Comparison of ENCODE assay signal across 18 cellular contexts in genomic region chr17:35773674-35774425, GRCh38. TPM values are rescaled to one million over a fixed set of nuclear protein-coding genes. Genes with fewer than 3 reads are reported as not detected.
DNase-seq lines count a peak whose midpoint lies in the region; ATAC-seq, FAIRE-seq and TF ChIP-seq lines count a peak whose summit lies in the region.
"Had no signal": no experiment of that assay in that cellular context is flagged by ENCODE, and none has a peak within 500 bp of the region (broad histone marks: within the 10 kb centered on the region; RNA-seq: fewer than 3 reads in every experiment).

No MANE protein-coding gene starts in this region.

- no TSS peak for BruUV-seq in HepG2 (replicated peaks; lab: Mats Ljungman, UMichigan)

- no peaks in the 10 kb centered on the region for H3K9me3 Mint-ChIP-seq in progenitor cell of endocrine pancreas (ENCODE audit: low read depth)
- H3K9me3 Mint-ChIP-seq: activated T-cell treated with anti-CD3 and anti-CD28 coated beads, Interleukin-2, amount 50 U/mL, for 72 hours had no signal

- DNase-seq in HepG2 (ENCODE audit: low spot score) (no peak), right lobe of liver (no peak), left lung (peak in 1 of 2 donors; percentile 77), progenitor cell of endocrine pancreas (ENCODE audit: low spot score, unreplicated experiment) (no peak), GM10248 (ENCODE audit: extremely low spot score) (no peak), cerebellar cortex (ENCODE audit: low spot score) (no peak)
- DNase-seq in activated CD4-positive, alpha-beta T cell treated with anti-CD3 and anti-CD28 coated beads for 1 hour, result no peak
- DNase-seq: activated CD4-positive, alpha-beta T cell treated with anti-CD3 and anti-CD28 coated beads for 48 hours; activated T-cell treated with anti-CD3 and anti-CD28 coated beads, Interleukin-2, amount 50 U/mL, for 72 hours; NCI-H1105; NCI-H446 treated with DMSO at 0.1 percent for 48 hours; OCI-M1; T-helper 1 cell had no signal

- H3K9ac ChIP-seq in HepG2 (ENCODE audit: insufficient read depth, low read depth, low read length), result no peak overlapping the region

- H3K79me2 ChIP-seq in HepG2 (ENCODE audit: insufficient read depth, low read length), result no peaks in the 10 kb centered on the region

- TF ChIP-seq POLR2A in HepG2 (IDR thresholded peaks at IDR 0.05; ENCODE audit: insufficient read depth in 1 of 2, low read depth in 2 of 2, low read length in 2 of 2) (no peak), right lobe of liver (IDR thresholded peaks at IDR 0.05) (no peak)

- H3K9me3 ChIP-seq in HepG2 (ENCODE audit: low read length) (no peaks in the 10 kb centered on the region), right lobe of liver (no peaks in the 10 kb centered on the region), left lung (no peaks in the 10 kb centered on the region)
- H3K9me3 ChIP-seq: heart left ventricle had no signal

- H3K36me3 ChIP-seq in HepG2 (replicated peaks in 1 of 2; ENCODE audit: control insufficient read depth in 1 of 2, insufficient read depth in 2 of 2, low read length in 2 of 2), result no peaks in the 10 kb centered on the region
- no peaks in the 10 kb centered on the region for H3K36me3 ChIP-seq in right lobe of liver
- H3K36me3 ChIP-seq in left lung, result no peaks in the 10 kb centered on the region
- H3K36me3 ChIP-seq: heart left ventricle had no signal

- POLR2A ChIA-PET in HepG2 (lab: Yijun Ruan, JAX) (no interaction called here), GM10248 (lab: Yijun Ruan, JAX) (no interaction called here)

- CTCF ChIA-PET in HepG2 (lab: Yijun Ruan, JAX; ENCODE audit: low intra/inter-chr PET ratio, low total read pairs) (no interaction called here), GM10248 (lab: Yijun Ruan, JAX) (interaction anchor here (1.7 to 3.7 kb wide), 2 partner anchors 10 to 27 kb away, joined by 4 to 18 read pairs; no protein-coding TSS in a partner anchor)

- H3K4me3 ChIP-seq in HepG2 (replicated peaks in 1 of 3; ENCODE audit: insufficient read depth in 1 of 3, low read depth in 2 of 3, low read length in 3 of 3) (no peak overlapping the region), right lobe of liver (no peak overlapping the region), left lung (no peak overlapping the region)
- H3K4me3 ChIP-seq: heart left ventricle had no signal

- no peak overlapping the region for H3K4me3 Mint-ChIP-seq in progenitor cell of endocrine pancreas (ENCODE audit: low read depth)
- H3K4me3 Mint-ChIP-seq: activated T-cell treated with anti-CD3 and anti-CD28 coated beads, Interleukin-2, amount 50 U/mL, for 72 hours had no signal

- in situ Hi-C loops in HepG2 (cut with HindIII; ENCODE audit: extremely low pct_ligation_motif_present, low pct_unique_long_range_greater_than_20kb), result no loop called here

- no peak overlapping the region for H2AFZ ChIP-seq in HepG2 (ENCODE audit: low read length)

- TF ChIP-seq EP300 in HepG2 (IDR thresholded peaks at IDR 0.05; ENCODE audit: low read depth in 2 of 2, low read length in 2 of 2) (no peak), HepG2 (CRISPR knock-in tag; IDR thresholded peaks at IDR 0.05; ENCODE audit: borderline replicate concordance) (no peak)

- H4K20me1 ChIP-seq in HepG2 (ENCODE audit: insufficient read depth, low read length), result no peaks in the 10 kb centered on the region

- no peak overlapping the region for H3K27ac ChIP-seq in HepG2 (ENCODE audit: extremely low read length, insufficient read depth, low read length)
- no peak overlapping the region for H3K27ac ChIP-seq in right lobe of liver
- H3K27ac ChIP-seq in left lung, result peak overlapping the region; percentile 61 to 81

- no peak for FAIRE-seq in HepG2 (lab: Jason Lieb, UNC)
- FAIRE-seq: D721Med, endometrium had no signal

- intact Hi-C loops in HepG2 (cut with micrococcal nuclease; ENCODE audit: unreplicated experiment), result no loop called here
- intact Hi-C loops in right lobe of liver (cut with DNase I), result no loop called here
- intact Hi-C loops in left lung (cut with DNase I), result no loop called here

- peaks cover 22% of the 10 kb centered on the region for H3K27me3 Mint-ChIP-seq in progenitor cell of endocrine pancreas

- H3K27ac Mint-ChIP-seq in progenitor cell of endocrine pancreas, result peak overlapping the region; percentile 80
- H3K27ac Mint-ChIP-seq: activated T-cell treated with anti-CD3 and anti-CD28 coated beads, Interleukin-2, amount 50 U/mL, for 72 hours had no signal

- no peak overlapping the region for H3K4me2 ChIP-seq in HepG2 (ENCODE audit: low read depth, low read length)

- ATAC-seq in HepG2 (peak; percentile 30), right lobe of liver (no peak), left lung (peak; percentile 86), HG02759 (IDR thresholded peaks at IDR 0.05; ENCODE audit: unreplicated experiment) (no peak)
- ATAC-seq: activated T-cell treated with anti-CD3 and anti-CD28 coated beads, Interleukin-2, amount 50 U/mL, for 72 hours had no signal

- no peaks in the 10 kb centered on the region for H3K36me3 Mint-ChIP-seq in progenitor cell of endocrine pancreas (ENCODE audit: insufficient read depth)

- TF ChIP-seq RAD21 in HepG2 (CRISPR knock-in tag; IDR thresholded peaks at IDR 0.05), result no peak

- H3K4me1 Mint-ChIP-seq in progenitor cell of endocrine pancreas (ENCODE audit: low read depth), result peaks cover 2% of the 10 kb centered on the region

- H3K27me3 ChIP-seq in HepG2 (ENCODE audit: control insufficient read depth in 1 of 2, insufficient read depth in 2 of 2, low read length in 2 of 2) (peaks cover 1 to 51% of the 10 kb centered on the region in 2 experiments; a peak in 3 of 5 replicates), right lobe of liver (no peaks in the 10 kb centered on the region), left lung (no peaks in the 10 kb centered on the region)
- H3K27me3 ChIP-seq: heart left ventricle had no signal

- WGBS in HepG2 (ENCODE audit: low lambda C conversion rate), result 10% methylated on average over 3 of the region's 10 CpGs
- 55% methylated on average over 3 of the region's 10 CpGs for WGBS in right lobe of liver (ENCODE audit: insufficient coverage, low coverage, low lambda C conversion rate, missing lambda C conversion rate)

- TF ChIP-seq CTCF in HepG2 (CRISPR knock-in tag; IDR thresholded peaks at IDR 0.05) (no peak), right lobe of liver (IDR thresholded peaks at IDR 0.05) (no peak), left lung (IDR thresholded peaks at IDR 0.05) (no peak), progenitor cell of endocrine pancreas (IDR thresholded peaks at IDR 0.05; ENCODE audit: unreplicated experiment) (no peak), GM10248 (IDR thresholded peaks at IDR 0.05; ENCODE audit: control extremely low read depth, extremely low read depth, low read depth, missing control alignments) (no peak)

- H3K4me1 ChIP-seq in HepG2 (ENCODE audit: insufficient read depth, low read length) (no peaks in the 10 kb centered on the region), right lobe of liver (peaks cover 0 to 11% (median 5%) of the 10 kb centered on the region in 4 donors), left lung (peaks cover 39 to 52% of the 10 kb centered on the region in 2 donors)

RNA-seq across cellular contexts. Expression of gene C17orf50, which starts 13.2 kb away (rescaled TPM):
- total RNA-seq in HepG2 (2016; rRNA removed; fragmentation: Illumina TruSeq; extraction: Trizol) (not detected in 2 replicates), right lobe of liver (not detected), left lung (not detected), progenitor cell of endocrine pancreas (not detected in 2 replicates)
- not detected in 2 replicates for total RNA-seq in HepG2 (2016; cell fraction: cytosol; rRNA removed; fragmentation: Illumina TruSeq; extraction: Trizol; ENCODE audit: low read depth)
- not detected in 2 replicates for total RNA-seq in HepG2 (2016; cell fraction: insoluble cytoplasmic fraction; rRNA removed; fragmentation: Illumina TruSeq; extraction: Trizol)
- total RNA-seq in HepG2 (2016; cell fraction: membrane; rRNA removed; fragmentation: Illumina TruSeq; extraction: Trizol), result not detected in 2 replicates
- not detected in 2 replicates for total RNA-seq in HepG2 (2016; cell fraction: nucleus; rRNA removed; fragmentation: Illumina TruSeq; extraction: Trizol)
- polyA plus RNA-seq in HepG2 (2011; rRNA removed), result not detected in 2 replicates
- not detected in 2 replicates for polyA plus RNA-seq in HepG2 (2011; cell fraction: cytosol; rRNA removed)
- polyA plus RNA-seq in HepG2 (2011; cell fraction: nucleus; rRNA removed), result not detected in 2 replicates
- not detected in 2 replicates for polyA plus RNA-seq in HepG2 (2012)
- polyA plus RNA-seq in HepG2 (2016; cell fraction: cytosol; fragmentation: Illumina TruSeq; extraction: Trizol; ENCODE audit: low read depth), result not detected in 2 replicates
- not detected in 2 replicates for polyA plus RNA-seq in HepG2 (2016; cell fraction: insoluble cytoplasmic fraction; fragmentation: Illumina TruSeq; extraction: Trizol; ENCODE audit: low read depth)
- polyA plus RNA-seq in HepG2 (2016; cell fraction: membrane; fragmentation: Illumina TruSeq; extraction: Trizol; ENCODE audit: low read depth), result not detected in 2 replicates
- not detected in 2 replicates for polyA plus RNA-seq in HepG2 (2016; cell fraction: nucleus; fragmentation: Illumina TruSeq; extraction: Trizol; ENCODE audit: insufficient read depth, low read depth)
- not detected in 2 replicates for polyA minus RNA-seq in HepG2 (2011; rRNA and poly(A)+ RNA removed; ENCODE audit: low replicate concordance)
- not detected in 2 replicates for polyA minus RNA-seq in HepG2 (2011; cell fraction: cytosol; rRNA and poly(A)+ RNA removed)
- not detected in 2 replicates for polyA minus RNA-seq in HepG2 (2011; cell fraction: nucleus; rRNA and poly(A)+ RNA removed)
- total RNA-seq: activated T-cell treated with anti-CD3 and anti-CD28 coated beads, Interleukin-2, amount 50 U/mL, for 72 hours; heart left ventricle; left lobe of liver had no signal

RNA-seq across cellular contexts. Expression of gene GAS2L2, which starts 20.8 kb away (rescaled TPM):
- total RNA-seq in HepG2 (2016; rRNA removed; fragmentation: Illumina TruSeq; extraction: Trizol), result not detected in 2 replicates
- total RNA-seq in HepG2 (2016; cell fraction: cytosol; rRNA removed; fragmentation: Illumina TruSeq; extraction: Trizol; ENCODE audit: low read depth), result not detected in 2 replicates
- not detected in 2 replicates for total RNA-seq in HepG2 (2016; cell fraction: insoluble cytoplasmic fraction; rRNA removed; fragmentation: Illumina TruSeq; extraction: Trizol)
- total RNA-seq in HepG2 (2016; cell fraction: membrane; rRNA removed; fragmentation: Illumina TruSeq; extraction: Trizol), result not detected in 2 replicates
- total RNA-seq in HepG2 (2016; cell fraction: nucleus; rRNA removed; fragmentation: Illumina TruSeq; extraction: Trizol), result not detected in 2 replicates
- polyA plus RNA-seq in HepG2 (2011; rRNA removed), result not detected in 2 replicates
- not detected in 2 replicates for polyA plus RNA-seq in HepG2 (2011; cell fraction: cytosol; rRNA removed)
- not detected in 2 replicates for polyA plus RNA-seq in HepG2 (2011; cell fraction: nucleus; rRNA removed)
- not detected in 2 replicates for polyA plus RNA-seq in HepG2 (2012)
- polyA plus RNA-seq in HepG2 (2016; cell fraction: cytosol; fragmentation: Illumina TruSeq; extraction: Trizol; ENCODE audit: low read depth), result not detected in 2 replicates
- not detected in 2 replicates for polyA plus RNA-seq in HepG2 (2016; cell fraction: insoluble cytoplasmic fraction; fragmentation: Illumina TruSeq; extraction: Trizol; ENCODE audit: low read depth)
- polyA plus RNA-seq in HepG2 (2016; cell fraction: membrane; fragmentation: Illumina TruSeq; extraction: Trizol; ENCODE audit: low read depth), result not detected in 2 replicates
- polyA plus RNA-seq in HepG2 (2016; cell fraction: nucleus; fragmentation: Illumina TruSeq; extraction: Trizol; ENCODE audit: insufficient read depth, low read depth), result not detected in 2 replicates
- 0.06 and 0.09 TPM in 2 replicates for polyA minus RNA-seq in HepG2 (2011; rRNA and poly(A)+ RNA removed; ENCODE audit: low replicate concordance)
- polyA minus RNA-seq in HepG2 (2011; cell fraction: cytosol; rRNA and poly(A)+ RNA removed), result not detected in 2 replicates
- polyA minus RNA-seq in HepG2 (2011; cell fraction: nucleus; rRNA and poly(A)+ RNA removed), result not detected in 2 replicates
- not detected for total RNA-seq in right lobe of liver
- 1 to 10 TPM in 1 of 2 donors, under 1 TPM in 1; 0.35 to 1.6 TPM for total RNA-seq in left lung
- total RNA-seq in progenitor cell of endocrine pancreas, result 0.10 and 0.11 TPM in 2 replicates
- total RNA-seq: left lobe of liver had no signal

RNA-seq across cellular contexts. Expression of gene MMP28, which starts 21.6 kb away (rescaled TPM):
- total RNA-seq in HepG2 (2016; rRNA removed; fragmentation: Illumina TruSeq; extraction: Trizol) (not detected in 2 replicates), right lobe of liver (under 1 TPM in 3 of 6 experiments, not detected in 3; 0.22 to 0.28 (median 0.25) TPM), left lung (10 to 100 TPM; 39.5 to 95.0 TPM), progenitor cell of endocrine pancreas (0.53 TPM in 1 of 2 replicates, not detected in the other)
- not detected in 2 replicates for total RNA-seq in HepG2 (2016; cell fraction: cytosol; rRNA removed; fragmentation: Illumina TruSeq; extraction: Trizol; ENCODE audit: low read depth)
- total RNA-seq in HepG2 (2016; cell fraction: insoluble cytoplasmic fraction; rRNA removed; fragmentation: Illumina TruSeq; extraction: Trizol), result not detected in 2 replicates
- not detected in 2 replicates for total RNA-seq in HepG2 (2016; cell fraction: membrane; rRNA removed; fragmentation: Illumina TruSeq; extraction: Trizol)
- total RNA-seq in HepG2 (2016; cell fraction: nucleus; rRNA removed; fragmentation: Illumina TruSeq; extraction: Trizol), result not detected in 2 replicates
- not detected in 2 replicates for polyA plus RNA-seq in HepG2 (2011; rRNA removed)
- not detected in 2 replicates for polyA plus RNA-seq in HepG2 (2011; cell fraction: cytosol; rRNA removed)
- polyA plus RNA-seq in HepG2 (2011; cell fraction: nucleus; rRNA removed), result not detected in 2 replicates
- not detected in 2 replicates for polyA plus RNA-seq in HepG2 (2012)
- polyA plus RNA-seq in HepG2 (2016; cell fraction: cytosol; fragmentation: Illumina TruSeq; extraction: Trizol; ENCODE audit: low read depth), result not detected in 2 replicates
- not detected in 2 replicates for polyA plus RNA-seq in HepG2 (2016; cell fraction: insoluble cytoplasmic fraction; fragmentation: Illumina TruSeq; extraction: Trizol; ENCODE audit: low read depth)
- not detected in 2 replicates for polyA plus RNA-seq in HepG2 (2016; cell fraction: membrane; fragmentation: Illumina TruSeq; extraction: Trizol; ENCODE audit: low read depth)
- polyA plus RNA-seq in HepG2 (2016; cell fraction: nucleus; fragmentation: Illumina TruSeq; extraction: Trizol; ENCODE audit: insufficient read depth, low read depth), result not detected in 2 replicates
- polyA minus RNA-seq in HepG2 (2011; rRNA and poly(A)+ RNA removed; ENCODE audit: low replicate concordance), result 11.8 TPM in 1 of 2 replicates, not detected in the other
- not detected in 2 replicates for polyA minus RNA-seq in HepG2 (2011; cell fraction: cytosol; rRNA and poly(A)+ RNA removed)
- polyA minus RNA-seq in HepG2 (2011; cell fraction: nucleus; rRNA and poly(A)+ RNA removed), result not detected in 2 replicates

RNA-seq across cellular contexts. Expression of gene TAF15, which starts 35.4 kb away (rescaled TPM):
- total RNA-seq in HepG2 (2016; rRNA removed; fragmentation: Illumina TruSeq; extraction: Trizol), result 26.5 and 49.9 TPM in 2 replicates
- 10.6 and 10.7 TPM in 2 replicates for total RNA-seq in HepG2 (2016; cell fraction: cytosol; rRNA removed; fragmentation: Illumina TruSeq; extraction: Trizol; ENCODE audit: low read depth)
- 25.5 and 47.5 TPM in 2 replicates for total RNA-seq in HepG2 (2016; cell fraction: insoluble cytoplasmic fraction; rRNA removed; fragmentation: Illumina TruSeq; extraction: Trizol)
- total RNA-seq in HepG2 (2016; cell fraction: membrane; rRNA removed; fragmentation: Illumina TruSeq; extraction: Trizol), result 22.1 and 24.1 TPM in 2 replicates
- 71.1 and 76.3 TPM in 2 replicates for total RNA-seq in HepG2 (2016; cell fraction: nucleus; rRNA removed; fragmentation: Illumina TruSeq; extraction: Trizol)
- 25.2 and 29.3 TPM in 2 replicates for polyA plus RNA-seq in HepG2 (2011; rRNA removed)
- 8.2 and 12.4 TPM in 2 replicates for polyA plus RNA-seq in HepG2 (2011; cell fraction: cytosol; rRNA removed)
- polyA plus RNA-seq in HepG2 (2011; cell fraction: nucleus; rRNA removed), result 33.6 and 41.0 TPM in 2 replicates
- polyA plus RNA-seq in HepG2 (2012), result 63.3 and 101 TPM in 2 replicates
- 6.8 and 8.6 TPM in 2 replicates for polyA plus RNA-seq in HepG2 (2016; cell fraction: cytosol; fragmentation: Illumina TruSeq; extraction: Trizol; ENCODE audit: low read depth)
- polyA plus RNA-seq in HepG2 (2016; cell fraction: insoluble cytoplasmic fraction; fragmentation: Illumina TruSeq; extraction: Trizol; ENCODE audit: low read depth), result 96.6 and 122 TPM in 2 replicates
- 13.0 and 14.7 TPM in 2 replicates for polyA plus RNA-seq in HepG2 (2016; cell fraction: membrane; fragmentation: Illumina TruSeq; extraction: Trizol; ENCODE audit: low read depth)
- 198 and 203 TPM in 2 replicates for polyA plus RNA-seq in HepG2 (2016; cell fraction: nucleus; fragmentation: Illumina TruSeq; extraction: Trizol; ENCODE audit: insufficient read depth, low read depth)
- polyA minus RNA-seq in HepG2 (2011; rRNA and poly(A)+ RNA removed; ENCODE audit: low replicate concordance), result 20.7 and 68.8 TPM in 2 replicates
- 15.1 and 21.8 TPM in 2 replicates for polyA minus RNA-seq in HepG2 (2011; cell fraction: cytosol; rRNA and poly(A)+ RNA removed)
- 122 and 130 TPM in 2 replicates for polyA minus RNA-seq in HepG2 (2011; cell fraction: nucleus; rRNA and poly(A)+ RNA removed)
- total RNA-seq in right lobe of liver, result 10 to 100 TPM; 41.3 to 75.8 (median 65.4) TPM
- total RNA-seq in left lung, result 100 to 1,000 TPM; 140 to 163 TPM
- total RNA-seq in progenitor cell of endocrine pancreas, result 282 and 287 TPM in 2 replicates

RNA-seq across cellular contexts. Expression of gene RASL10B, which starts 42.4 kb away (rescaled TPM):
- total RNA-seq in HepG2 (2016; rRNA removed; fragmentation: Illumina TruSeq; extraction: Trizol), result 11.0 TPM in 2 replicates
- total RNA-seq in HepG2 (2016; cell fraction: cytosol; rRNA removed; fragmentation: Illumina TruSeq; extraction: Trizol; ENCODE audit: low read depth), result 6.7 and 7.7 TPM in 2 replicates
- total RNA-seq in HepG2 (2016; cell fraction: insoluble cytoplasmic fraction; rRNA removed; fragmentation: Illumina TruSeq; extraction: Trizol), result 9.5 and 11.0 TPM in 2 replicates
- 22.4 and 23.7 TPM in 2 replicates for total RNA-seq in HepG2 (2016; cell fraction: membrane; rRNA removed; fragmentation: Illumina TruSeq; extraction: Trizol)
- 5.6 and 6.2 TPM in 2 replicates for total RNA-seq in HepG2 (2016; cell fraction: nucleus; rRNA removed; fragmentation: Illumina TruSeq; extraction: Trizol)
- polyA plus RNA-seq in HepG2 (2011; rRNA removed), result 7.5 and 8.8 TPM in 2 replicates
- polyA plus RNA-seq in HepG2 (2011; cell fraction: cytosol; rRNA removed), result 5.6 and 9.6 TPM in 2 replicates
- polyA plus RNA-seq in HepG2 (2011; cell fraction: nucleus; rRNA removed), result 7.2 and 7.9 TPM in 2 replicates
- polyA plus RNA-seq in HepG2 (2012), result 7.8 and 8.4 TPM in 2 replicates
- 10.8 and 10.9 TPM in 2 replicates for polyA plus RNA-seq in HepG2 (2016; cell fraction: cytosol; fragmentation: Illumina TruSeq; extraction: Trizol; ENCODE audit: low read depth)
- 11.0 and 13.4 TPM in 2 replicates for polyA plus RNA-seq in HepG2 (2016; cell fraction: insoluble cytoplasmic fraction; fragmentation: Illumina TruSeq; extraction: Trizol; ENCODE audit: low read depth)
- polyA plus RNA-seq in HepG2 (2016; cell fraction: membrane; fragmentation: Illumina TruSeq; extraction: Trizol; ENCODE audit: low read depth), result 23.2 and 26.5 TPM in 2 replicates
- polyA plus RNA-seq in HepG2 (2016; cell fraction: nucleus; fragmentation: Illumina TruSeq; extraction: Trizol; ENCODE audit: insufficient read depth, low read depth), result 9.0 and 10.2 TPM in 2 replicates
- 31.4 TPM in 1 of 2 replicates, not detected in the other for polyA minus RNA-seq in HepG2 (2011; rRNA and poly(A)+ RNA removed; ENCODE audit: low replicate concordance)
- polyA minus RNA-seq in HepG2 (2011; cell fraction: cytosol; rRNA and poly(A)+ RNA removed), result 7.5 and 10.6 TPM in 2 replicates
- polyA minus RNA-seq in HepG2 (2011; cell fraction: nucleus; rRNA and poly(A)+ RNA removed), result 5.0 and 7.1 TPM in 2 replicates
- 1 to 10 TPM in 5 of 6 experiments, under 1 TPM in 1; 0.31 to 2.8 (median 2.3) TPM for total RNA-seq in right lobe of liver
- under 1 TPM; 0.52 to 0.82 TPM for total RNA-seq in left lung
- 13.7 and 13.9 TPM in 2 replicates for total RNA-seq in progenitor cell of endocrine pancreas

Comparison
In these comparisons a context has a peak if more than half of its experiments do, and no peak if none do; other contexts are left out.
1. ATAC-seq: peak in HepG2 (single experiment) and left lung (single experiment); none in right lobe of liver (0 of 4) and HG02759 (single experiment).
2. H3K27ac ChIP-seq: peak in left lung (2 of 2); none in HepG2 (single experiment) and right lobe of liver (0 of 3).
3. RNA of gene MMP28, which starts 21.6 kb away (total RNA-seq): 39.5 to 95.0 TPM in left lung; 0.53 TPM in progenitor cell of endocrine pancreas, 0.22 to 0.28 TPM in right lobe of liver and not detected in HepG2; every median in the first group is over 10 times any median in the second.